Comparison of ENCODE assay signal across 9 cellular contexts in genomic region chr20:19211661-19212523, GRCh38. TPM values are rescaled to one million over a fixed set of nuclear protein-coding genes. Genes with fewer than 3 reads are reported as not detected.
DNase-seq lines count a peak whose midpoint lies in the region; ATAC-seq and TF ChIP-seq lines count a peak whose summit lies in the region.
"Had no signal": no experiment of that assay in that cellular context is flagged by ENCODE, and none has a peak within 500 bp of the region (broad histone marks: within the 10 kb centered on the region; RNA-seq: fewer than 3 reads in every experiment).

No MANE protein-coding gene starts in this region.

- DNase-seq in Daoy (ENCODE audit: low read depth) (peak; percentile 50), NCI-H128 (lab: John Stamatoyannopoulos, UW; ENCODE audit: unreplicated experiment) (peak; percentile 23), vagina (ENCODE audit: extremely low spot score in 2 of 2) (no peak), COLO829 (ENCODE audit: low spot score) (no peak), T-helper 17 cell (no peak)

- H3K27ac ChIP-seq in ectodermal cell (ENCODE audit: insufficient read depth, low read depth, low read length, poor library complexity, severe bottlenecking) (no peak overlapping the region), vagina (peak overlapping the region; percentile 84)

- peak overlapping the region; percentile 54 for H3K4me3 ChIP-seq in ectodermal cell (ENCODE audit: insufficient read depth, low read depth, low read length)
- H3K4me3 ChIP-seq in mononuclear cell (ENCODE audit: low read length) = peak overlapping the region; percentile 8
- peak overlapping the region; percentile 66 to 67 for H3K4me3 ChIP-seq in vagina

- no peak overlapping the region for H3K27ac Mint-ChIP-seq in T-helper 17 cell

- no peak for TF ChIP-seq POLR2A in vagina (IDR thresholded peaks at IDR 0.05)

- H3K4me3 Mint-ChIP-seq in T-helper 17 cell = no peak overlapping the region

- peaks cover 53% of the 10 kb centered on the region for H3K27me3 Mint-ChIP-seq in T-helper 17 cell

- WGBS in ectodermal cell, 2 experiments = 6 to 7% methylated on average over 75 to 77 of the region's 77 CpGs

- H3K9me3 ChIP-seq in ectodermal cell (ENCODE audit: control insufficient read depth, low read length) = no peaks in the 10 kb centered on the region
- H3K9me3 ChIP-seq in mononuclear cell (ENCODE audit: low read depth, low read length) = no peaks in the 10 kb centered on the region
- H3K9me3 ChIP-seq in vagina = no peaks in the 10 kb centered on the region
- no peaks in the 10 kb centered on the region for H3K9me3 ChIP-seq in T-helper 17 cell (ENCODE audit: control insufficient read depth, low read length, poor library complexity, severe bottlenecking)
- H3K9me3 ChIP-seq: adrenal gland had no signal

- intact Hi-C loops in vagina (cut with DNase I) = no loop called here

- H3K4me1 Mint-ChIP-seq in T-helper 17 cell = no peaks in the 10 kb centered on the region

- no peak for TF ChIP-seq CTCF in vagina (IDR thresholded peaks at IDR 0.05)

- peaks cover 4% of the 10 kb centered on the region for H3K36me3 Mint-ChIP-seq in T-helper 17 cell (ENCODE audit: low read depth)

- H3K27me3 ChIP-seq in ectodermal cell (ENCODE audit: control insufficient read depth, insufficient read depth, low read length, poor library complexity, severe bottlenecking) = peaks cover 40% of the 10 kb centered on the region
- peaks cover 10% of the 10 kb centered on the region for H3K27me3 ChIP-seq in mononuclear cell (ENCODE audit: insufficient read depth, low read length)
- no peaks in the 10 kb centered on the region for H3K27me3 ChIP-seq in vagina

- H3K4me1 ChIP-seq in ectodermal cell (ENCODE audit: control insufficient read depth, insufficient read depth, low read length) (no peaks in the 10 kb centered on the region), mononuclear cell (ENCODE audit: insufficient read depth, low read length) (peaks cover 17% of the 10 kb centered on the region), vagina (peaks cover 40% of the 10 kb centered on the region)

- H3K36me3 ChIP-seq in ectodermal cell (ENCODE audit: control insufficient read depth, insufficient read depth, low read length) (no peaks in the 10 kb centered on the region), vagina (no peaks in the 10 kb centered on the region)
- H3K36me3 ChIP-seq: adrenal gland had no signal

- no peak for ATAC-seq in activated CD4-positive, CD25-positive, alpha-beta regulatory T cell treated with anti-CD3 and anti-CD28 coated beads, Interleukin-2, amount 50 U/mL, for 24 hours
- ATAC-seq in T-helper 17 cell = no peak

RNA-seq across cellular contexts. Expression of gene SLC24A3, which starts 0.6 kb away (rescaled TPM):
- 0.06 TPM in 1 of 2 replicates, not detected in the other for total RNA-seq in Daoy (2014; rRNA removed; shearing (Covaris generic))
- polyA plus RNA-seq in ectodermal cell (2013, experiment 1 of 4) = 0.93 TPM
- polyA plus RNA-seq in ectodermal cell (2013, experiment 2 of 4) = 0.84 TPM
- polyA plus RNA-seq in ectodermal cell (2013, experiment 3 of 4) = 0.69 TPM
- polyA plus RNA-seq in ectodermal cell (2013, experiment 4 of 4) = 0.65 TPM
- total RNA-seq in mononuclear cell (1.0 TPM), vagina (12.3 TPM), T-helper 17 cell (1 to 10 TPM in 1 of 2 donors, under 1 TPM in 1; 0.37 to 6.1 TPM)

Comparison
In these comparisons a context has a peak if more than half of its experiments do, and no peak if none do; other contexts are left out.
1. DNase-seq: peak in Daoy (single experiment) and NCI-H128 (single experiment); none in vagina (0 of 2), COLO829 (single experiment) and T-helper 17 cell (0 of 3).
2. H3K4me3 ChIP-seq: peak in every context shown above with its lines; median percentile 66 in vagina; 54 in ectodermal cell; 8 in mononuclear cell.